Comparison of ENCODE assay signal across 8 cellular contexts in genomic region chr7:134548877-134549276, GRCh38. TPM values are rescaled to one million over a fixed set of nuclear protein-coding genes. Genes with fewer than 3 reads are reported as not detected.
DNase-seq lines count a peak whose midpoint lies in the region; ATAC-seq and TF ChIP-seq lines count a peak whose summit lies in the region.

AKR1B15 (plus strand) TSS chr7:134549110; CDS start chr7:134564620, 15,510 bp downstream.

- POLR2A ChIA-PET in activated CD4-positive, alpha-beta memory T cell treated with anti-CD3 and anti-CD28 coated beads for 36 hours (lab: Charles Lee): no interaction called here

- CTCF ChIA-PET in activated CD4-positive, alpha-beta memory T cell treated with anti-CD3 and anti-CD28 coated beads for 36 hours (lab: Charles Lee): interaction anchor here (0.6 to 5.4 kb wide), 8 partner anchors 14 to 116 kb away, joined by 3 to 92 read pairs (median 8); partner anchors contain the start of gene AKR1B1

- peak within 1 kb of the TSS; percentile 97 for H3K4me2 ChIP-seq in skeletal muscle satellite cell (ENCODE audit: low read length)

- ATAC-seq in GM18861 (IDR thresholded peaks at IDR 0.05; ENCODE audit: unreplicated experiment): peak; percentile 96
- ATAC-seq in HG02970 (IDR thresholded peaks at IDR 0.05; ENCODE audit: low FRiP score, unreplicated experiment): peak; percentile 66
- ATAC-seq in lower lobe of right lung: no peak

- H3K4me1 Mint-ChIP-seq in activated CD4-positive, alpha-beta memory T cell treated with anti-CD3 and anti-CD28 coated beads for 36 hours (ENCODE audit: low read depth): peaks cover 4% of the 10 kb centered on the region

- intact Hi-C loops in activated CD4-positive, alpha-beta memory T cell treated with anti-CD3 and anti-CD28 coated beads for 36 hours (cut with micrococcal nuclease): no loop called here
- intact Hi-C loops in lower lobe of right lung (cut with DNase I): no loop called here

- H3K9me3 Mint-ChIP-seq in activated CD4-positive, alpha-beta memory T cell treated with anti-CD3 and anti-CD28 coated beads for 36 hours: no peaks in the 10 kb centered on the region

- H3K9me3 ChIP-seq in skeletal muscle satellite cell (replicated peaks; ENCODE audit: low read length) (no peaks in the 10 kb centered on the region), lower lobe of right lung (no peaks in the 10 kb centered on the region)

- no peak for TF ChIP-seq CTCF in lower lobe of right lung (IDR thresholded peaks at IDR 0.05)

- no peak within 1 kb of the TSS for H3K27ac Mint-ChIP-seq in activated CD4-positive, alpha-beta memory T cell treated with anti-CD3 and anti-CD28 coated beads for 36 hours

- no peak within 1 kb of the TSS for H3K4me3 Mint-ChIP-seq in activated CD4-positive, alpha-beta memory T cell treated with anti-CD3 and anti-CD28 coated beads for 36 hours

- H3K36me3 ChIP-seq in skeletal muscle satellite cell (ENCODE audit: insufficient read depth, low read length): no peaks in the 10 kb centered on the region
- no peaks in the 10 kb centered on the region for H3K36me3 ChIP-seq in lower lobe of right lung

- H3K27me3 Mint-ChIP-seq in activated CD4-positive, alpha-beta memory T cell treated with anti-CD3 and anti-CD28 coated beads for 36 hours: peaks cover 5% of the 10 kb centered on the region

- H3K27ac ChIP-seq in lower lobe of right lung: no peak within 1 kb of the TSS

- H3K4me3 ChIP-seq in skeletal muscle satellite cell (ENCODE audit: low read length): peak within 1 kb of the TSS; percentile 76
- H3K4me3 ChIP-seq in lower lobe of right lung: no peak within 1 kb of the TSS

- no peaks in the 10 kb centered on the region for H3K36me3 Mint-ChIP-seq in activated CD4-positive, alpha-beta memory T cell treated with anti-CD3 and anti-CD28 coated beads for 36 hours

- peaks cover 29% of the 10 kb centered on the region for H3K4me1 ChIP-seq in skeletal muscle satellite cell (ENCODE audit: control insufficient read depth, insufficient read depth, low read length)
- H3K4me1 ChIP-seq in lower lobe of right lung: no peaks in the 10 kb centered on the region

- peaks cover 19% of the 10 kb centered on the region for H3K27me3 ChIP-seq in skeletal muscle satellite cell (ENCODE audit: control insufficient read depth, insufficient read depth, low read length)
- no peaks in the 10 kb centered on the region for H3K27me3 ChIP-seq in lower lobe of right lung (ENCODE audit: low read depth)

- peak within 1 kb of the TSS; percentile 48 for H3K9ac ChIP-seq in skeletal muscle satellite cell (ENCODE audit: low read depth, low read length)

- DNase-seq in A172 (ENCODE audit: low spot score): peak; percentile 51
- peak; percentile 63 for DNase-seq in activated CD4-positive, alpha-beta memory T cell treated with anti-CD3 and anti-CD28 coated beads for 36 hours
- no peak for DNase-seq in SW480 (ENCODE audit: low spot score)
- DNase-seq in iPS-NIHi11 (ENCODE audit: low spot score): no peak
- no peak for DNase-seq in lower lobe of right lung

RNA-seq across cellular contexts. Expression of gene AKR1B15, which starts in this region (rescaled TPM):
- total RNA-seq in A172 (2014; rRNA removed; shearing (Covaris generic)): not detected in 2 replicates
- total RNA-seq in activated CD4-positive, alpha-beta memory T cell treated with anti-CD3 and anti-CD28 coated beads for 36 hours: not detected
- total RNA-seq in skeletal muscle satellite cell (2012; rRNA removed): not detected in 2 replicates
- total RNA-seq in lower lobe of right lung: not detected

Comparison
In these comparisons a context has a peak if more than half of its experiments do, and no peak if none do; other contexts are left out.
1. Peak in DNase-seq in A172; RNA of the gene not detected or under 1 TPM.
2. Peak in DNase-seq in activated CD4-positive, alpha-beta memory T cell treated with anti-CD3 and anti-CD28 coated beads for 36 hours; RNA of the gene not detected or under 1 TPM.
3. ATAC-seq: peak in GM18861 (single experiment) and HG02970 (single experiment); none in lower lobe of right lung (0 of 2).